16 cellular contexts compared by ENCODE assay signal in genomic region chr7:95578299-95578855, GRCh38. TPM values are rescaled to one million over a fixed set of nuclear protein-coding genes. Genes with fewer than 3 reads are reported as not detected.
DNase-seq lines count a peak whose midpoint lies in the region; ATAC-seq and TF ChIP-seq lines count a peak whose summit lies in the region.
"Had no signal": no experiment of that assay in that cellular context is flagged by ENCODE, and none has a peak within 500 bp of the region (broad histone marks: within the 10 kb centered on the region; RNA-seq: fewer than 3 reads in every experiment).

No MANE protein-coding gene starts in this region.

- H2BK15ac ChIP-seq in H9 (ENCODE audit: low read depth, low read length), result no peak overlapping the region

- H3K4me3 ChIP-seq in body of pancreas, result no peak overlapping the region
- H3K4me3 ChIP-seq: adrenal gland had no signal

- no peaks in the 10 kb centered on the region for H3K79me2 ChIP-seq in H9 (ENCODE audit: insufficient read depth, low read length)

- H3T11ph ChIP-seq in H9 (ENCODE audit: low read length), result no peak overlapping the region

- no peak overlapping the region for H3K4ac ChIP-seq in H9 (ENCODE audit: low read depth, low read length)

- no peak for TF ChIP-seq CTCF in body of pancreas (IDR thresholded peaks at IDR 0.05)
- no peak for TF ChIP-seq CTCF in H9 (conservative IDR thresholded peaks at IDR 0.05)

- no peak overlapping the region for H4K91ac ChIP-seq in H9 (ENCODE audit: insufficient read length, low read depth, low read length)

- no peaks in the 10 kb centered on the region; the same call in 1 of the 2 replicates for H3K27me3 Mint-ChIP-seq in H9 (ENCODE audit: low read depth)

- no peak overlapping the region for H2BK5ac ChIP-seq in H9 (ENCODE audit: insufficient read length, low read length)

- no peaks in the 10 kb centered on the region for H3K9me3 ChIP-seq in body of pancreas
- no peaks in the 10 kb centered on the region for H3K9me3 ChIP-seq in H9 (ENCODE audit: control insufficient read depth, low read depth, low read length)

- no peak for TF ChIP-seq POLR2A in body of pancreas (IDR thresholded peaks at IDR 0.05)

- no peaks in the 10 kb centered on the region for H3K36me3 ChIP-seq in body of pancreas (replicated peaks in 1 of 2; ENCODE audit: insufficient read depth in 1 of 2, low read depth in 2 of 2)

- no peak overlapping the region for H3K4me2 ChIP-seq in H9 (ENCODE audit: insufficient read depth, insufficient read length, low read length)

- DNase-seq in NCI-H1105 treated with DMSO at 0.1 percent for 48 hours (lab: John Stamatoyannopoulos, UW) (peak; percentile 98), NCI-H345 treated with DMSO at 0.1 percent for 48 hours (lab: John Stamatoyannopoulos, UW; ENCODE audit: unreplicated experiment) (peak; percentile 68), body of pancreas (peak in 1 of 4 donors; percentile 8), H9 (no peak)
- DNase-seq in stimulated activated naive CD8-positive, alpha-beta T cell treated with anti-CD3 and anti-CD28 coated beads, Interleukin-15, Interleukin-2, amounts not matched to agents 100 U/mL and 50 U/mL, for 24 hours, result no peak
- DNase-seq: activated CD4-positive, alpha-beta T cell treated with anti-CD3 and anti-CD28 coated beads, Interleukin-2, amount 10 ng/mL, durations not matched to agents 7 days and 5 days; adrenal gland; KBM-7; left cardiac atrium; NCI-H226; T-helper 9 cell had no signal

- no peak overlapping the region for H2AFZ ChIP-seq in H9 (ENCODE audit: low read length)

- H4K5ac ChIP-seq in H9 (ENCODE audit: insufficient read length, low read depth, low read length), result no peak overlapping the region

- no peak overlapping the region for H3K56ac ChIP-seq in H9 (ENCODE audit: insufficient read length, low read depth, low read length)

- 66 to 72% methylated on average over 3 of the region's 3 CpGs for WGBS in body of pancreas, 2 donors
- no CpG with 5 or more reads among the region's 3 CpGs for WGBS in H9 (ENCODE audit: extremely low coverage, insufficient read length, low lambda C conversion rate)

- H4K20me1 ChIP-seq in H9 (ENCODE audit: control insufficient read depth, insufficient read depth, insufficient read length), result no peaks in the 10 kb centered on the region

- intact Hi-C loops in body of pancreas (cut with DNase I), result no loop called here

- H4K8ac ChIP-seq in H9 (replicated peaks; ENCODE audit: insufficient read length, low read depth, low read length), result no peak overlapping the region

- H3K23ac ChIP-seq in H9 (ENCODE audit: insufficient read length, low read depth, low read length), result no peak overlapping the region

- no peak overlapping the region for H2BK120ac ChIP-seq in H9 (ENCODE audit: low read depth, low read length, poor library complexity, severe bottlenecking)

- H3K27me3 ChIP-seq in body of pancreas (no peaks in the 10 kb centered on the region), H9 (ENCODE audit: insufficient read depth, low read length) (no peaks in the 10 kb centered on the region)
- H3K27me3 ChIP-seq: adrenal gland had no signal

- H3K4me1 ChIP-seq in body of pancreas (no peaks in the 10 kb centered on the region), H9 (ENCODE audit: insufficient read depth, low read length) (no peaks in the 10 kb centered on the region)

- ATAC-seq in body of pancreas (peak; percentile 16), HG03439 (IDR thresholded peaks at IDR 0.05; ENCODE audit: unreplicated experiment) (no peak), GM19351 (IDR thresholded peaks at IDR 0.05; ENCODE audit: unreplicated experiment) (no peak)
- ATAC-seq in stimulated activated naive CD8-positive, alpha-beta T cell treated with anti-CD3 and anti-CD28 coated beads, Interleukin-15, Interleukin-2, amounts not matched to agents 100 U/mL and 50 U/mL, for 24 hours, result no peak
- ATAC-seq: left cardiac atrium, Right ventricle myocardium inferior had no signal

- no peak overlapping the region for H2AK5ac ChIP-seq in H9 (ENCODE audit: insufficient read length, low read length)

- H3K36me3 Mint-ChIP-seq in H9 (ENCODE audit: insufficient read depth in 1 of 3, low read depth in 3 of 3), result no peaks in the 10 kb centered on the region; a peak in 1 of 7 replicates

- H3K79me1 ChIP-seq in H9 (ENCODE audit: insufficient read depth, low read depth, low read length, poor library complexity, severe bottlenecking), result no peaks in the 10 kb centered on the region

- H2BK20ac ChIP-seq in H9 (ENCODE audit: low read depth, low read length, poor library complexity, severe bottlenecking), result no peak overlapping the region

- H2BK12ac ChIP-seq in H9 (ENCODE audit: insufficient read length, low read depth, low read length), result no peak overlapping the region

- H3K18ac ChIP-seq in H9 (ENCODE audit: insufficient read length, low read depth, low read length), result no peak overlapping the region

- H3K27ac ChIP-seq in body of pancreas (no peak overlapping the region), H9 (ENCODE audit: insufficient read length, low read depth, low read length) (no peak overlapping the region)
- H3K27ac ChIP-seq: C4-2B had no signal

- H3K14ac ChIP-seq in H9 (ENCODE audit: insufficient read depth, low read length), result no peak overlapping the region

- no peak overlapping the region for H3K9ac ChIP-seq in H9 (ENCODE audit: extremely low read depth, insufficient read length, low read length)

- H3K23me2 ChIP-seq in H9 (ENCODE audit: insufficient read length, low read depth, low read length, poor library complexity, severe bottlenecking), result no peaks in the 10 kb centered on the region

- H3K9me3 Mint-ChIP-seq in H9, result peaks cover 0 to 2% of the 10 kb centered on the region in 2 experiments; a peak in 2 of 5 replicates
- H3K9me3 Mint-ChIP-seq: activated CD4-positive, alpha-beta T cell treated with anti-CD3 and anti-CD28 coated beads, Interleukin-2, amount 10 ng/mL, durations not matched to agents 7 days and 5 days had no signal

- H3K4me3 Mint-ChIP-seq in H9, result no peak overlapping the region
- H3K4me3 Mint-ChIP-seq: activated CD4-positive, alpha-beta T cell treated with anti-CD3 and anti-CD28 coated beads, Interleukin-2, amount 10 ng/mL, durations not matched to agents 7 days and 5 days had no signal

- H3K4me1 Mint-ChIP-seq in H9, result peaks cover 0 to 5% of the 10 kb centered on the region in 2 experiments; a peak in 2 of 4 replicates
- H3K4me1 Mint-ChIP-seq: activated CD4-positive, alpha-beta T cell treated with anti-CD3 and anti-CD28 coated beads, Interleukin-2, amount 10 ng/mL, durations not matched to agents 7 days and 5 days had no signal

- no peak overlapping the region for H3K27ac Mint-ChIP-seq in H9
- H3K27ac Mint-ChIP-seq: activated CD4-positive, alpha-beta T cell treated with anti-CD3 and anti-CD28 coated beads, Interleukin-2, amount 10 ng/mL, durations not matched to agents 7 days and 5 days had no signal

RNA-seq across cellular contexts. Expression of gene PDK4, which starts 17.9 kb away (rescaled TPM):
- total RNA-seq in body of pancreas, result 100 to 1,000 TPM; 234 to 308 TPM
- total RNA-seq in H9 (2021), result not detected in 2 replicates
- total RNA-seq: activated CD4-positive, alpha-beta T cell treated with anti-CD3 and anti-CD28 coated beads, Interleukin-2, amount 10 ng/mL, durations not matched to agents 7 days and 5 days; G401 had no signal

Comparison
In these comparisons a context has a peak if more than half of its experiments do, and no peak if none do; other contexts are left out.
1. DNase-seq: peak in NCI-H1105 treated with DMSO at 0.1 percent for 48 hours (single experiment) and NCI-H345 treated with DMSO at 0.1 percent for 48 hours (single experiment); none in H9 (single experiment) and stimulated activated naive CD8-positive, alpha-beta T cell treated with anti-CD3 and anti-CD28 coated beads, Interleukin-15, Interleukin-2, amounts not matched to agents 100 U/mL and 50 U/mL, for 24 hours (single experiment).
2. RNA of gene PDK4, which starts 17.9 kb away (total RNA-seq): 234 to 308 TPM in body of pancreas; not detected in H9; every median in the first group is over 100 times any median in the second.